Comparison of ENCODE assay signal across 1 cellular context in the genomic region with DNA sequence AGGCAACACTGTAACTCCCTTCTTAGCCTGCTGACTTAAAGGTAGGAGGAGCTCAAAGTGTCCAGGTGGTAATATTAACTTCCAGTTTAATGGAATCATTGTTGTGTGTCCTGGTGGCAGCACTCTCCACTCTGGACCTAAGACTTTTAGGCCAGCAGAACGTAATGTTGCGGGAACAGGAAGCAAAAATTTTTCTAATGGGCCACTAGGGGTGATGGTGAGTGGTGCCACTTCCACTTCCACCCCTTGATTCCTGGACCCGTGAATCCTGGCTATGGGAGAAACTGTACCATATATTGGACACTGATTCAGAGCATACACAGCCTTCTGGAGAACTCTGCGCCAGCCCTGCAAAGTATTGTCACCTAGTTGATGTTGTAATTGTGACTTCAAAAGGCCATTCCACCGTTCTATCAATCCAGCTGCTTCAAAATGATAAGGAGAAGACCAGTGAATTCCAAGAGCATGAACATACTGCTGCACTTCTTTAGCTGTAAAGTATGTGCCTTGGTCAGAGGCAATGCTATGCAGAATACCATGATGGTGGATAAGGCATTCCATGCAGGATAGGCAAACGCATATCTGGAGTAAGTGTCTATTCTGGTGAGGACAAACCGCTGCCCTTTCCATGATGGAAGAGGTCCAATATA. TPM values are rescaled to one million over a fixed set of nuclear protein-coding genes. Genes with fewer than 3 reads are reported as not detected.
"Had no signal": no experiment of that assay in that cellular context is flagged by ENCODE, and none has a peak within 500 bp of the region (broad histone marks: within the 10 kb centered on the region; RNA-seq: fewer than 3 reads in every experiment).

No MANE protein-coding gene starts in this region.

RNA-seq across cellular contexts. Expression of a gene that starts 6.4 kb away (rescaled TPM):
- polyA plus RNA-seq: immature natural killer cell had no signal
